ENCODE assay signal across 26 cellular contexts in genomic region chr3:37491776-37492175, GRCh38. TPM values are rescaled to one million over a fixed set of nuclear protein-coding genes. Genes with fewer than 3 reads are reported as not detected.
DNase-seq lines count a peak whose midpoint lies in the region; ATAC-seq, FAIRE-seq and TF ChIP-seq lines count a peak whose summit lies in the region.
"Had no signal": no experiment of that assay in that cellular context is flagged by ENCODE, and none has a peak within 500 bp of the region (broad histone marks: within the 10 kb centered on the region; RNA-seq: fewer than 3 reads in every experiment).

No MANE protein-coding gene starts in this region.

- H3K9ac ChIP-seq in liver (ENCODE audit: low read depth in 1 of 2, low read length in 2 of 2) (no peak overlapping the region), HepG2 (ENCODE audit: insufficient read depth, low read depth, low read length) (no peak overlapping the region)

- H4K20me1 ChIP-seq in HepG2 (ENCODE audit: insufficient read depth, low read length): no peaks in the 10 kb centered on the region

- H2AFZ ChIP-seq in HepG2 (ENCODE audit: low read length): no peak overlapping the region

- WGBS in liver: 91% methylated on average over 2 of the region's 2 CpGs
- WGBS in HepG2 (ENCODE audit: low lambda C conversion rate): 52% methylated on average over 2 of the region's 2 CpGs

- no peaks in the 10 kb centered on the region for H3K79me2 ChIP-seq in HepG2 (ENCODE audit: insufficient read depth, low read length)

- peak overlapping the region; percentile 61 for H3K27ac Mint-ChIP-seq in endothelial cell (ENCODE audit: unreplicated experiment)
- H3K27ac Mint-ChIP-seq in stimulated activated naive CD8-positive, alpha-beta T cell treated with anti-CD3 and anti-CD28 coated beads, Interleukin-15, amount 100 ng/mL, for 72 hours: peak overlapping the region in 1 of 2 donors; percentile 8
- H3K27ac Mint-ChIP-seq: CD4-positive, alpha-beta memory T cell; nephron progenitor cell; progenitor cell of endocrine pancreas had no signal

- H3K27ac ChIP-seq in liver (ENCODE audit: low read depth in 1 of 2, low read length in 2 of 2): peak overlapping the region; percentile 19 to 32
- no peak overlapping the region for H3K27ac ChIP-seq in HepG2 (ENCODE audit: extremely low read length, insufficient read depth, low read length)

- H3K4me3 ChIP-seq in liver (ENCODE audit: low read depth in 1 of 3, low read length in 3 of 3): no peak overlapping the region
- no peak overlapping the region for H3K4me3 ChIP-seq in HepG2 (replicated peaks in 1 of 3; ENCODE audit: insufficient read depth in 1 of 3, low read depth in 2 of 3, low read length in 3 of 3)
- H3K4me3 ChIP-seq in retinal pigment epithelial cell (ENCODE audit: low read length): no peak overlapping the region
- H3K4me3 ChIP-seq: esophagus squamous epithelium, K562 had no signal

- in situ Hi-C loops in HepG2 (cut with HindIII; ENCODE audit: extremely low pct_ligation_motif_present, low pct_unique_long_range_greater_than_20kb): no loop called here

- H3K9me3 Mint-ChIP-seq in endothelial cell (ENCODE audit: unreplicated experiment): no peaks in the 10 kb centered on the region
- peaks cover 12 to 21% of the 10 kb centered on the region in 2 donors for H3K9me3 Mint-ChIP-seq in stimulated activated naive CD8-positive, alpha-beta T cell treated with anti-CD3 and anti-CD28 coated beads, Interleukin-15, amount 100 ng/mL, for 72 hours
- H3K9me3 Mint-ChIP-seq: nephron progenitor cell had no signal

- no peak for TF ChIP-seq POLR2A in HepG2 (IDR thresholded peaks at IDR 0.05; ENCODE audit: insufficient read depth in 1 of 2, low read depth in 2 of 2, low read length in 2 of 2)

- intact Hi-C loops in HepG2 (cut with micrococcal nuclease; ENCODE audit: unreplicated experiment): loop anchor here (2.0 to 10.0 kb wide), 2 partner anchors 71 to 1163 kb away; no protein-coding TSS in a partner anchor

- H3K9me3 ChIP-seq in liver (ENCODE audit: control insufficient read depth in 4 of 4, low read length in 3 of 4) (no peaks in the 10 kb centered on the region), HepG2 (ENCODE audit: low read length) (no peaks in the 10 kb centered on the region)
- H3K9me3 ChIP-seq: esophagus squamous epithelium had no signal

- peaks cover 0 to 3% (median 0%) of the 10 kb centered on the region in 4 donors for H3K4me1 ChIP-seq in liver (ENCODE audit: control insufficient read depth in 4 of 4, insufficient read depth in 4 of 4, low read length in 3 of 4)
- no peaks in the 10 kb centered on the region for H3K4me1 ChIP-seq in HepG2 (ENCODE audit: insufficient read depth, low read length)

- H3K27me3 ChIP-seq in liver (ENCODE audit: control insufficient read depth in 4 of 4, insufficient read depth in 4 of 4, low read length in 3 of 4): no peaks in the 10 kb centered on the region
- peaks cover 0 to 19% of the 10 kb centered on the region in 2 experiments; a peak in 3 of 5 replicates for H3K27me3 ChIP-seq in HepG2 (ENCODE audit: control insufficient read depth in 1 of 2, insufficient read depth in 2 of 2, low read length in 2 of 2)
- H3K27me3 ChIP-seq: esophagus squamous epithelium had no signal

- H3K4me2 ChIP-seq in HepG2 (ENCODE audit: low read depth, low read length): no peak overlapping the region

- H3K4me1 Mint-ChIP-seq in endothelial cell (ENCODE audit: unreplicated experiment): peaks cover 48% of the 10 kb centered on the region
- peaks cover 17% of the 10 kb centered on the region for H3K4me1 Mint-ChIP-seq in stimulated activated naive CD8-positive, alpha-beta T cell treated with anti-CD3 and anti-CD28 coated beads, Interleukin-15, amount 100 ng/mL, for 72 hours
- H3K4me1 Mint-ChIP-seq: CD4-positive, alpha-beta memory T cell had no signal

- no peak for FAIRE-seq in HepG2 (lab: Jason Lieb, UNC)
- FAIRE-seq: GM12892, GM19239, K562 had no signal

- ATAC-seq in HepG2 (no peak), GM19463 (IDR thresholded peaks at IDR 0.05; ENCODE audit: unreplicated experiment) (no peak)
- ATAC-seq in stimulated activated naive CD8-positive, alpha-beta T cell treated with anti-CD3 and anti-CD28 coated beads, Interleukin-15, amount 100 ng/mL, for 72 hours: no peak
- ATAC-seq: K562 had no signal

- DNase-seq in HepG2 (ENCODE audit: low spot score) (no peak), endothelial cell (ENCODE audit: low spot score) (no peak), retinal pigment epithelial cell (ENCODE audit: low read depth) (peak; percentile 18), DMS 273 (lab: John Stamatoyannopoulos, UW; ENCODE audit: unreplicated experiment) (no peak), NCI-H1930 (lab: John Stamatoyannopoulos, UW) (no peak)
- no peak for DNase-seq in stimulated activated naive CD8-positive, alpha-beta T cell treated with anti-CD3 and anti-CD28 coated beads, Interleukin-15, amount 100 ng/mL, for 72 hours
- DNase-seq: activated CD4-positive, alpha-beta T cell treated with anti-CD3 and anti-CD28 coated beads, Interleukin-2, amount 50 U/mL, for 1 hour; activated CD8-positive, alpha-beta memory T cell treated with anti-CD3 and anti-CD28 coated beads, Interleukin-2, amount 50 U/mL, for 48 hours; activated gamma-delta T cell; amniotic stem cell; CD4-positive, alpha-beta memory T cell; cerebellar nuclear complex; effector CD8-positive, alpha-beta T cell; esophagus squamous epithelium; NCI-H1694; NCI-H226; NCI-H82; nephron progenitor cell; SHP77; substantia nigra had no signal

- TF ChIP-seq CTCF in liver (IDR thresholded peaks at IDR 0.05; ENCODE audit: low read depth, low read length, missing input control) (no peak), HepG2 (CRISPR knock-in tag; IDR thresholded peaks at IDR 0.05) (no peak), endothelial cell (IDR thresholded peaks at IDR 0.05; ENCODE audit: unreplicated experiment) (no peak), retinal pigment epithelial cell (conservative IDR thresholded peaks at IDR 0.05; ENCODE audit: low read depth, low read length) (no peak)

- POLR2A ChIA-PET in HepG2 (lab: Yijun Ruan, JAX): no interaction called here

- peak overlapping the region; percentile 32 for H3K4me3 Mint-ChIP-seq in endothelial cell (ENCODE audit: unreplicated experiment)
- no peak overlapping the region for H3K4me3 Mint-ChIP-seq in stimulated activated naive CD8-positive, alpha-beta T cell treated with anti-CD3 and anti-CD28 coated beads, Interleukin-15, amount 100 ng/mL, for 72 hours
- H3K4me3 Mint-ChIP-seq: CD4-positive, alpha-beta memory T cell; nephron progenitor cell had no signal

- BruUV-seq in HepG2 (replicated peaks; lab: Mats Ljungman, UMichigan): no TSS peak

- CTCF ChIA-PET in HepG2 (lab: Yijun Ruan, JAX; ENCODE audit: low intra/inter-chr PET ratio, low total read pairs): no interaction called here

- H3K36me3 ChIP-seq in liver (ENCODE audit: control insufficient read depth in 4 of 4, insufficient read depth in 3 of 4, low read depth in 1 of 4, low read length in 3 of 4): no peaks in the 10 kb centered on the region
- no peaks in the 10 kb centered on the region for H3K36me3 ChIP-seq in HepG2 (replicated peaks in 1 of 2; ENCODE audit: control insufficient read depth in 1 of 2, insufficient read depth in 2 of 2, low read length in 2 of 2)
- H3K36me3 ChIP-seq: esophagus squamous epithelium had no signal

- peaks cover 64% of the 10 kb centered on the region for H3K36me3 Mint-ChIP-seq in endothelial cell (ENCODE audit: low read depth, unreplicated experiment)
- H3K36me3 Mint-ChIP-seq: CD4-positive, alpha-beta memory T cell had no signal

- peaks cover 1% of the 10 kb centered on the region for H3K27me3 Mint-ChIP-seq in endothelial cell (ENCODE audit: unreplicated experiment)
- H3K27me3 Mint-ChIP-seq in stimulated activated naive CD8-positive, alpha-beta T cell treated with anti-CD3 and anti-CD28 coated beads, Interleukin-15, amount 100 ng/mL, for 72 hours: peaks cover 38% of the 10 kb centered on the region

- TF ChIP-seq RAD21 in liver (IDR thresholded peaks at IDR 0.05): no peak
- TF ChIP-seq RAD21 in HepG2 (CRISPR knock-in tag; IDR thresholded peaks at IDR 0.05): no peak

- no peak for TF ChIP-seq EP300 in HepG2 (IDR thresholded peaks at IDR 0.05; ENCODE audit: low read depth in 2 of 2, low read length in 2 of 2)
- no peak for TF ChIP-seq EP300 in HepG2 (CRISPR knock-in tag; IDR thresholded peaks at IDR 0.05; ENCODE audit: borderline replicate concordance)

TF ChIP-seq in liver, 16 proteins besides CTCF, POLR2A, EP300 and RAD21 (continues in another document):
- TF ChIP-seq SP1 (IDR thresholded peaks at IDR 0.05): no peak

TF ChIP-seq in HepG2, 621 proteins besides CTCF, POLR2A, EP300 and RAD21 (continues in another document):
- TF ChIP-seq SMARCE1 (IDR thresholded peaks at IDR 0.05; ENCODE audit: borderline replicate concordance): no peak

RNA-seq across cellular contexts. Expression of gene ITGA9, which starts 39.8 kb away (rescaled TPM):
- total RNA-seq in liver: 10 to 100 TPM; 17.7 to 29.2 TPM
- polyA plus RNA-seq in liver: 1 to 10 TPM; 2.4 to 9.0 TPM
- 0.02 and 0.08 TPM in 2 replicates for total RNA-seq in HepG2 (2016; rRNA removed; fragmentation: Illumina TruSeq; extraction: Trizol)
- total RNA-seq in HepG2 (2016; cell fraction: cytosol; rRNA removed; fragmentation: Illumina TruSeq; extraction: Trizol; ENCODE audit: low read depth): 0.10 TPM in 1 of 2 replicates, not detected in the other
- 0.06 and 0.12 TPM in 2 replicates for total RNA-seq in HepG2 (2016; cell fraction: insoluble cytoplasmic fraction; rRNA removed; fragmentation: Illumina TruSeq; extraction: Trizol)
- total RNA-seq in HepG2 (2016; cell fraction: membrane; rRNA removed; fragmentation: Illumina TruSeq; extraction: Trizol): not detected in 2 replicates
- 0.19 TPM in 1 of 2 replicates, not detected in the other for total RNA-seq in HepG2 (2016; cell fraction: nucleus; rRNA removed; fragmentation: Illumina TruSeq; extraction: Trizol)
- 0.01 and 0.09 TPM in 2 replicates for polyA plus RNA-seq in HepG2 (2011; rRNA removed)
- polyA plus RNA-seq in HepG2 (2011; cell fraction: cytosol; rRNA removed): 0.03 TPM in 1 of 2 replicates, not detected in the other
- polyA plus RNA-seq in HepG2 (2011; cell fraction: nucleus; rRNA removed): 0.06 and 0.14 TPM in 2 replicates
- polyA plus RNA-seq in HepG2 (2012): 0.09 and 0.17 TPM in 2 replicates
- not detected in 2 replicates for polyA plus RNA-seq in HepG2 (2016; cell fraction: cytosol; fragmentation: Illumina TruSeq; extraction: Trizol; ENCODE audit: low read depth)
- not detected in 2 replicates for polyA plus RNA-seq in HepG2 (2016; cell fraction: insoluble cytoplasmic fraction; fragmentation: Illumina TruSeq; extraction: Trizol; ENCODE audit: low read depth)
- polyA plus RNA-seq in HepG2 (2016; cell fraction: membrane; fragmentation: Illumina TruSeq; extraction: Trizol; ENCODE audit: low read depth): not detected in 2 replicates
- 0.56 TPM in 1 of 2 replicates, not detected in the other for polyA plus RNA-seq in HepG2 (2016; cell fraction: nucleus; fragmentation: Illumina TruSeq; extraction: Trizol; ENCODE audit: insufficient read depth, low read depth)
- 0.07 and 0.14 TPM in 2 replicates for polyA minus RNA-seq in HepG2 (2011; rRNA and poly(A)+ RNA removed; ENCODE audit: low replicate concordance)
- polyA minus RNA-seq in HepG2 (2011; cell fraction: cytosol; rRNA and poly(A)+ RNA removed): not detected in 2 replicates
- polyA minus RNA-seq in HepG2 (2011; cell fraction: nucleus; rRNA and poly(A)+ RNA removed): 0.25 and 0.39 TPM in 2 replicates
- total RNA-seq in endothelial cell (ENCODE audit: unreplicated experiment): 212 TPM
- polyA plus RNA-seq: CD4-positive, alpha-beta memory T cell had no signal

Comparison
In these comparisons a context has a peak if more than half of its experiments do, and no peak if none do; other contexts are left out.
1. RNA of gene ITGA9, which starts 39.8 kb away (total RNA-seq): 212 TPM in endothelial cell (single experiment) and 17.7 to 29.2 TPM in liver; 0.02 to 0.19 TPM in HepG2; every median in the first group is over 10 times any median in the second.